Comparison of ENCODE assay signal across 2 cellular contexts in the genomic region with DNA sequence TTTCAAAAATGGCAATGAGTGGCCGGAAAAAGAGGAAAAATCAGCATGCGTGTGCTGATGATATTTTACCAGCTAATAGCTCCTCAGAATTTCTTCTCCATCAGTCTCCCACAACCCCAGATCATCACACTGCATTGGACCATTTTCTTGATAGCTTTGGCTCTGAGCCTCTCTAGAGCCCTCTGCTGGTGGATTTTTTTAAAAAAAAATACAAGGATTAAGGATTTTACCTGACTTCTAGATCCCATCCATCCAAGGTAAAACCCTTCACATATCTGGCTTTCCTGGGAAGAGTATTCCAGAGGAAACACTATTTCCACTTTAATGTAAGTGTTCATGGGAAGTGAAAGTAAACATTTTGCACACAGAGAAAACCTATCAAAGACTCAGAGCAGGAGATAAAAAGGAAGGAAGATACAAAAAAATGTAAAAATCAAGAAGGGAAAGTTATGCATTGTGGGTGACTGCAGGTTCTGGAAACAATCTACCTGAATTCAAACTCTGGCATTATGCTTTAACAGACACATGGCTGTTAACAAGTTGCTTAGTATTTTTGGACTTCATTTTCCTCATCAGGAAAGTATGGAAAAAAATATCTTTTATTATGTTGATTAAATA.
TF ChIP-seq lines count a peak whose summit lies in the region.

No MANE protein-coding gene starts in this region.

TF ChIP-seq in IMR-90, 13 proteins besides CTCF, POLR2A, EP300 and RAD21:
- TF ChIP-seq, protein P1, sequence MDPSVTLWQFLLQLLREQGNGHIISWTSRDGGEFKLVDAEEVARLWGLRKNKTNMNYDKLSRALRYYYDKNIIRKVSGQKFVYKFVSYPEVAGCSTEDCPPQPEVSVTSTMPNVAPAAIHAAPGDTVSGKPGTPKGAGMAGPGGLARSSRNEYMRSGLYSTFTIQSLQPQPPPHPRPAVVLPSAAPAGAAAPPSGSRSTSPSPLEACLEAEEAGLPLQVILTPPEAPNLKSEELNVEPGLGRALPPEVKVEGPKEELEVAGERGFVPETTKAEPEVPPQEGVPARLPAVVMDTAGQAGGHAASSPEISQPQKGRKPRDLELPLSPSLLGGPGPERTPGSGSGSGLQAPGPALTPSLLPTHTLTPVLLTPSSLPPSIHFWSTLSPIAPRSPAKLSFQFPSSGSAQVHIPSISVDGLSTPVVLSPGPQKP (IDR thresholded peaks at IDR 0.05; ENCODE audit: borderline replicate concordance, low read depth, low read length), result no peak
- peak; percentile 33 for TF ChIP-seq SMC3 (IDR thresholded peaks at IDR 0.05; ENCODE audit: low read depth, low read length)
- no peak for TF ChIP-seq FOS (IDR thresholded peaks at IDR 0.05; ENCODE audit: low read depth, low read length)
TF ChIP-seq in IMR-90: peak in this region for 1.

TF ChIP-seq in K562, 482 proteins besides CTCF, POLR2A, EP300 and RAD21:
- no peak for TF ChIP-seq CEBPB (tag; IDR thresholded peaks at IDR 0.05)
- TF ChIP-seq ZNF212 (CRISPR knock-in tag; IDR thresholded peaks at IDR 0.05), result no peak
- no peak for TF ChIP-seq ARHGAP35 (IDR thresholded peaks at IDR 0.05; ENCODE audit: partially characterized antibody)
- TF ChIP-seq SMC3 (conservative IDR thresholded peaks at IDR 0.05; ENCODE audit: insufficient read depth, low read depth, low read length), result no peak
- no peak for TF ChIP-seq ELK3 (CRISPR knock-in tag; IDR thresholded peaks at IDR 0.05)
